Comparison of ENCODE assay signal across 1 cellular context in the genomic region with DNA sequence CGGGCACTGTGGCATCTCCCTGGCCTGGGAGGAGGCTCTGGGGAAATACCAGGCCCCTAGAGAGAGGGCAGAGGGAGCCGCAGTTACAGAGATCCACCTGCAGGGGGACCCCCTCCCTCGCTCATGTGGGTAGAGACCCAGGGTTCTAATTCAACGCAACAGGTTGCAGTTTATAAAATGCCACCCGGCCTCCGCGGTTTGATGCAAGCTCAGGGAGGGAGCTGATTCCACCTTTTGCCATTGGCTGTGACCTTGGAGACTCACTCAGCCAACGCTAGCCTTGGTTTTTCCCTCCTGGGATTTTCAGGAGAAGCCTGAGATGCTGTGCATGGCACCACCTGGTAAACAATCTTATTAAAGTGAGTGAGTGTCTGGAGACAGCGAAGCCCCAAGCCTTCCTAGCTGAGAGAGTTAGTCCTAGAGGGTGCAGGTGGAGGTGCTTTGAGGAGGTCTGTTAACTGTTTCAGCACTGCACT.
TF ChIP-seq lines count a peak whose summit lies in the region.

No MANE protein-coding gene starts in this region.

TF ChIP-seq in K562, 482 proteins besides CTCF, POLR2A, EP300 and RAD21 (continued from another document):
- TF ChIP-seq, protein P1, sequence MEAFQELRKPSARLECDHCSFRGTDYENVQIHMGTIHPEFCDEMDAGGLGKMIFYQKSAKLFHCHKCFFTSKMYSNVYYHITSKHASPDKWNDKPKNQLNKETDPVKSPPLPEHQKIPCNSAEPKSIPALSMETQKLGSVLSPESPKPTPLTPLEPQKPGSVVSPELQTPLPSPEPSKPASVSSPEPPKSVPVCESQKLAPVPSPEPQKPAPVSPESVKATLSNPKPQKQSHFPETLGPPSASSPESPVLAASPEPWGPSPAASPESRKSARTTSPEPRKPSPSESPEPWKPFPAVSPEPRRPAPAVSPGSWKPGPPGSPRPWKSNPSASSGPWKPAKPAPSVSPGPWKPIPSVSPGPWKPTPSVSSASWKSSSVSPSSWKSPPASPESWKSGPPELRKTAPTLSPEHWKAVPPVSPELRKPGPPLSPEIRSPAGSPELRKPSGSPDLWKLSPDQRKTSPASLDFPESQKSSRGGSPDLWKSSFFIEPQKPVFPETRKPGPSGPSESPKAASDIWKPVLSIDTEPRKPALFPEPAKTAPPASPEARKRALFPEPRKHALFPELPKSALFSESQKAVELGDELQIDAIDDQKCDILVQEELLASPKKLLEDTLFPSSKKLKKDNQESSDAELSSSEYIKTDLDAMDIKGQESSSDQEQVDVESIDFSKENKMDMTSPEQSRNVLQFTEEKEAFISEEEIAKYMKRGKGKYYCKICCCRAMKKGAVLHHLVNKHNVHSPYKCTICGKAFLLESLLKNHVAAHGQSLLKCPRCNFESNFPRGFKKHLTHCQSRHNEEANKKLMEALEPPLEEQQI (IDR thresholded peaks at IDR 0.05): no peak
- TF ChIP-seq CTBP1 (IDR thresholded peaks at IDR 0.05; ENCODE audit: borderline replicate concordance) (peak; percentile 16; the same call in 1 of the 2 replicates), CXXC5 (CRISPR knock-in tag; IDR thresholded peaks at IDR 0.05) (peak; percentile 9; the same call in 1 of the 2 replicates), XRCC5 (IDR thresholded peaks at IDR 0.05; ENCODE audit: low read depth, low read length) (0 out of 2 replicates have a peak, but pooled peaks have one; percentile 37), CC2D1A (IDR thresholded peaks at IDR 0.05) (peak; percentile 55; the same call in 1 of the 2 replicates), ZNF717 (CRISPR knock-in tag; IDR thresholded peaks at IDR 0.05) (no peak), NCOA4 (IDR thresholded peaks at IDR 0.05; ENCODE audit: partially characterized antibody) (no peak), RB1 (IDR thresholded peaks at IDR 0.05; ENCODE audit: low read depth) (peak; percentile 59), RBM39 (optimal IDR thresholded peaks at IDR 0.05; ENCODE audit: low read depth, low read length) (peak; percentile 43), SETDB1 (IDR thresholded peaks at IDR 0.05; ENCODE audit: low read length) (no peak), ARHGAP35 (IDR thresholded peaks at IDR 0.05; ENCODE audit: partially characterized antibody) (no peak), JUNB (CRISPR knock-in tag; conservative IDR thresholded peaks at IDR 0.05) (no peak), ATF7 (IDR thresholded peaks at IDR 0.05) (no peak), MYBL2 (IDR thresholded peaks at IDR 0.05; ENCODE audit: low read depth) (no peak), MYBL2 (CRISPR knock-in tag; IDR thresholded peaks at IDR 0.05; ENCODE audit: borderline replicate concordance) (no peak)
- TF ChIP-seq, protein P2, sequence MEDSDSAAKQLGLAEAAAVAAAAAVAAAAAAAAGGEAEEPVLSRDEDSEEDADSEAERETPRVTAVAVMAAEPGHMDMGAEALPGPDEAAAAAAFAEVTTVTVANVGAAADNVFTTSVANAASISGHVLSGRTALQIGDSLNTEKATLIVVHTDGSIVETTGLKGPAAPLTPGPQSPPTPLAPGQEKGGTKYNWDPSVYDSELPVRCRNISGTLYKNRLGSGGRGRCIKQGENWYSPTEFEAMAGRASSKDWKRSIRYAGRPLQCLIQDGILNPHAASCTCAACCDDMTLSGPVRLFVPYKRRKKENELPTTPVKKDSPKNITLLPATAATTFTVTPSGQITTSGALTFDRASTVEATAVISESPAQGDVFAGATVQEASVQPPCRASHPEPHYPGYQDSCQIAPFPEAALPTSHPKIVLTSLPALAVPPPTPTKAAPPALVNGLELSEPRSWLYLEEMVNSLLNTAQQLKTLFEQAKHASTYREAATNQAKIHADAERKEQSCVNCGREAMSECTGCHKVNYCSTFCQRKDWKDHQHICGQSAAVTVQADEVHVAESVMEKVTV (CRISPR knock-in tag; IDR thresholded peaks at IDR 0.05): peak; percentile 70; the same call in 1 of the 2 replicates
